In the genomic region with DNA sequence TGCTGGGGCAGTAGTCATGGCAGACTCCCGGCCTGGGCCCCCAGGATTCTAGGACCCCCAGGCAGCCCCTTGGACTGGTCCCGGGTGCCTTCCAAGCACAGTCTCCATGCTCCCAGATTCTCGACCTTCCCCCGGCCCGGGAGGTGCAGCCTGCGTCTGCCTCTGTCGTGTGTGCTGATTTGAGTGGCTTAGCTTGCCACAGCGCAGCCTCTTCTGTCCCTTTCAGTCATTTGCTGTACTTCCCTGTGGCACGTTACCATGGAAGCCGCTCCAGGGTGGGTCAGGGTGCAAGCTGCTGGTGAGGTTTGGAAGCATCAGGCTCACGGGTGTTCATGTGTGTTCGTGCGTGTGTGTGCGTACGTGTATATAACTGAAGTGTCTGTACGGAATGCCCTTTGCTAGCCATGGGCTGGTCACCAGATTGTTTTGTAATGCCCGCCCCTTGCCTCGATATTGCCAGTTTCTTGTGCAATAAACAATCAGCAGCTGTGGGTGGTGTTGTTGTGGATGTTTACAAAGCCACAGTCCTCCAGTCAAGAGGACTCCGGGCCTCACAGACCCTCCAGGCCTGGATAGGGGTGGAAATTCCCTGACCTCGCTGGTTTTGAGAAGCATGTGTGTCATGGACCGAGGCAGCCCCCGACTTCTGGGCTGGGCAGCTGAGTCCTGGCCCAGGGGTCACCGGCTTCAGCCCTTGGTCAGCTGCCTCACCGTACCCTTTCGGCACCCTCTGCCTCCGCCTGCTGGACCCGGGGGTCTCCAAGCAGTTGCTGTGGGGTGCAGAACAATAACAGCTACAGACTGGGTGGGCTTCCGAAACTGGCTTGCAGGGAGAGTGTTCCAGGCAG, we compare ENCODE assay signal across 21 cellular contexts. TPM values are rescaled to one million over a fixed set of nuclear protein-coding genes. Genes with fewer than 3 reads are reported as not detected.
DNase-seq lines count a peak whose midpoint lies in the region; ATAC-seq and TF ChIP-seq lines count a peak whose summit lies in the region.
"Had no signal": no experiment of that assay in that cellular context is flagged by ENCODE, and none has a peak within 500 bp of the region (broad histone marks: within the 10 kb centered on the region; RNA-seq: fewer than 3 reads in every experiment).

No MANE protein-coding gene starts in this region.

- H3K27ac Mint-ChIP-seq in endodermal cell: peak overlapping the region; percentile 18
- no peak overlapping the region for H3K27ac Mint-ChIP-seq in activated T-helper 2 cell treated with anti-CD3 and anti-CD28 coated beads, Interferon-gamma antibody, Interleukin-2, Interleukin-4, amounts not matched to agents 10 μg/mL and 5 μg/mL and 100 μg/mL, durations not matched to agents 14 hours and 24 hours and 36 hours

- H3F3A ChIP-seq in smooth muscle cell (ENCODE audit: low read depth): no peaks in the 10 kb centered on the region

- no peaks in the 10 kb centered on the region for H3K27me3 ChIP-seq in IMR-90 (ENCODE audit: control insufficient read depth, insufficient read depth, low read length)
- no peaks in the 10 kb centered on the region for H3K27me3 ChIP-seq in endodermal cell (ENCODE audit: control insufficient read depth, insufficient read depth, low read length, poor library complexity, severe bottlenecking)
- no peaks in the 10 kb centered on the region for H3K27me3 ChIP-seq in mesenchymal stem cell (ENCODE audit: control insufficient read depth in 1 of 2, insufficient read depth in 1 of 2, low read length in 2 of 2)
- no peaks in the 10 kb centered on the region for H3K27me3 ChIP-seq in tibial artery
- H3K27me3 ChIP-seq in smooth muscle cell (ENCODE audit: low read depth): no peaks in the 10 kb centered on the region
- H3K27me3 ChIP-seq: BE2C, hepatocyte, SJCRH30 had no signal

- H3K4me1 ChIP-seq in IMR-90 (ENCODE audit: control insufficient read depth, insufficient read depth, low read length): no peaks in the 10 kb centered on the region
- H3K4me1 ChIP-seq in endodermal cell (ENCODE audit: control insufficient read depth, insufficient read depth, low read length): no peaks in the 10 kb centered on the region
- peaks cover 6% of the 10 kb centered on the region for H3K4me1 ChIP-seq in mesenchymal stem cell (ENCODE audit: control insufficient read depth, insufficient read depth, low read depth, low read length)
- H3K4me1 ChIP-seq in tibial artery: peaks cover 0 to 42% (median 15%) of the 10 kb centered on the region in 4 donors
- H3K4me1 ChIP-seq in smooth muscle cell (ENCODE audit: low read depth): peaks cover 3% of the 10 kb centered on the region
- H3K4me1 ChIP-seq: SJCRH30 had no signal

- H3K14ac ChIP-seq in IMR-90 (replicated peaks; ENCODE audit: low read depth, low read length) (no peak overlapping the region), mesenchymal stem cell (ENCODE audit: low read length in 2 of 2) (no peak overlapping the region)

- H4K91ac ChIP-seq in IMR-90 (ENCODE audit: insufficient read depth, low read depth, low read length) (no peak overlapping the region), mesenchymal stem cell (ENCODE audit: low read length) (no peak overlapping the region)

- H3K4me3 ChIP-seq in IMR-90 (ENCODE audit: insufficient read depth, low read depth, low read length) (no peak overlapping the region), endodermal cell (ENCODE audit: low read length) (no peak overlapping the region), mesenchymal stem cell (ENCODE audit: insufficient read depth in 1 of 2, low read depth in 1 of 2, low read length in 2 of 2) (no peak overlapping the region), tibial artery (no peak overlapping the region), smooth muscle cell (no peak overlapping the region)
- H3K4me3 ChIP-seq: hepatocyte, SJCRH30 had no signal

- no peak for ATAC-seq in IMR-90 (ENCODE audit: low read depth)
- ATAC-seq in GM21786 (IDR thresholded peaks at IDR 0.05; ENCODE audit: unreplicated experiment): no peak
- ATAC-seq: stimulated activated naive CD8-positive, alpha-beta T cell treated with anti-CD3 and anti-CD28 coated beads, Interleukin-15, amount 100 ng/mL, for 72 hours had no signal

- H3K27ac ChIP-seq in IMR-90 (ENCODE audit: insufficient read depth, low read length) (no peak overlapping the region), endodermal cell (ENCODE audit: low read depth, low read length) (peak overlapping the region; percentile 44), mesenchymal stem cell (ENCODE audit: low read length, poor library complexity, severe bottlenecking) (no peak overlapping the region), tibial artery (peak overlapping the region; percentile 61 to 97), smooth muscle cell (ENCODE audit: low read depth) (no peak overlapping the region)
- H3K27ac ChIP-seq: hepatocyte, SJCRH30 had no signal

- no peak overlapping the region for H2BK15ac ChIP-seq in IMR-90 (ENCODE audit: low read depth, low read length)
- no peak overlapping the region for H2BK15ac ChIP-seq in mesenchymal stem cell (ENCODE audit: low read depth, poor library complexity, severe bottlenecking)

- H4K8ac ChIP-seq in IMR-90 (ENCODE audit: low read depth in 2 of 2, low read length in 2 of 2): no peak overlapping the region
- H4K8ac ChIP-seq in mesenchymal stem cell (ENCODE audit: low read length): no peak overlapping the region

- peaks cover 28% of the 10 kb centered on the region for H3K36me3 Mint-ChIP-seq in endodermal cell (ENCODE audit: low read depth)
- peaks cover 15% of the 10 kb centered on the region for H3K36me3 Mint-ChIP-seq in activated T-helper 2 cell treated with anti-CD3 and anti-CD28 coated beads, Interferon-gamma antibody, Interleukin-2, Interleukin-4, amounts not matched to agents 10 μg/mL and 5 μg/mL and 100 μg/mL, durations not matched to agents 14 hours and 24 hours and 36 hours (ENCODE audit: low read depth)

- no peak overlapping the region for H3K9ac ChIP-seq in IMR-90 (ENCODE audit: low read depth, low read length)
- H3K9ac ChIP-seq in endodermal cell (ENCODE audit: extremely low read depth, low read length, poor library complexity, severe bottlenecking): no peak overlapping the region
- H3K9ac ChIP-seq in mesenchymal stem cell (ENCODE audit: low read length): no peak overlapping the region
- H3K9ac ChIP-seq in smooth muscle cell (ENCODE audit: low read depth): no peak overlapping the region

- no peaks in the 10 kb centered on the region for H3K79me2 ChIP-seq in smooth muscle cell (ENCODE audit: low read depth)
- H3K79me2 ChIP-seq: hepatocyte had no signal

- 82% methylated on average over 15 of the region's 28 CpGs; no CpG with 5 or more reads in 1 of the 2 experiments for WGBS in IMR-90 (ENCODE audit: extremely low coverage in 2 of 2, insufficient read length in 1 of 2), 2 experiments
- 93 to 95% methylated on average over 22 to 28 of the region's 28 CpGs for WGBS in endodermal cell (ENCODE audit: insufficient coverage in 1 of 2, insufficient read length in 1 of 2), 2 experiments
- WGBS in mesenchymal stem cell: 83% methylated on average over 28 of the region's 28 CpGs
- WGBS in smooth muscle cell (ENCODE audit: low lambda C conversion rate): 93% methylated on average over 28 of the region's 28 CpGs

- intact Hi-C loops in IMR-90 (cut with micrococcal nuclease) (no loop called here), tibial artery (cut with DNase I; ENCODE audit: low total_unique reads) (no loop called here)
- intact Hi-C loops in activated T-helper 2 cell treated with anti-CD3 and anti-CD28 coated beads, Interferon-gamma antibody, Interleukin-2, Interleukin-4, amounts not matched to agents 10 μg/mL and 5 μg/mL and 100 μg/mL, durations not matched to agents 14 hours and 24 hours and 36 hours (cut with micrococcal nuclease): no loop called here

- TF ChIP-seq CTCF in IMR-90 (conservative IDR thresholded peaks at IDR 0.05; ENCODE audit: low read depth, low read length) (no peak), endodermal cell (conservative IDR thresholded peaks at IDR 0.05) (no peak), tibial artery (IDR thresholded peaks at IDR 0.05) (no peak), smooth muscle cell (IDR thresholded peaks at IDR 0.05; ENCODE audit: borderline replicate concordance, insufficient read depth, poor library complexity, severe bottlenecking) (no peak)

- DNase-seq in IMR-90 (no peak), endodermal cell (no peak), mesenchymal stem cell (peak; percentile 58), tibial artery (peak in 1 of 2 donors; percentile 90), smooth muscle cell (lab: John Stamatoyannopoulos, UW; ENCODE audit: unreplicated experiment) (no peak), NCI-H2227 (lab: John Stamatoyannopoulos, UW; ENCODE audit: unreplicated experiment) (no peak)
- DNase-seq in activated T-helper 2 cell treated with anti-CD3 and anti-CD28 coated beads, Interferon-gamma antibody, Interleukin-2, Interleukin-4, amounts not matched to agents 10 μg/mL and 5 μg/mL and 100 μg/mL, durations not matched to agents 14 hours and 24 hours and 36 hours (ENCODE audit: low spot score): no peak
- DNase-seq: activated CD4-positive, CD25-positive, alpha-beta regulatory T cell; effector memory CD4-positive, alpha-beta T cell; HCEC 1CT; Karpas-422; NCI-H1048; NCI-H524; retina; SJCRH30; stimulated activated naive CD8-positive, alpha-beta T cell treated with anti-CD3 and anti-CD28 coated beads, Interleukin-15, amount 100 ng/mL, for 72 hours; T-helper 2 cell had no signal

- H3K4me2 ChIP-seq in IMR-90 (ENCODE audit: low read depth, low read length) (no peak overlapping the region), mesenchymal stem cell (ENCODE audit: low read length, poor library complexity, severe bottlenecking) (no peak overlapping the region), smooth muscle cell (no peak overlapping the region)
- H3K4me2 ChIP-seq: hepatocyte had no signal

- no peak for TF ChIP-seq POLR2A in IMR-90 (IDR thresholded peaks at IDR 0.05; ENCODE audit: low read depth, low read length)

- H3K27me3 Mint-ChIP-seq in endodermal cell (ENCODE audit: insufficient read depth): no peaks in the 10 kb centered on the region
- H3K27me3 Mint-ChIP-seq in activated T-helper 2 cell treated with anti-CD3 and anti-CD28 coated beads, Interferon-gamma antibody, Interleukin-2, Interleukin-4, amounts not matched to agents 10 μg/mL and 5 μg/mL and 100 μg/mL, durations not matched to agents 14 hours and 24 hours and 36 hours (ENCODE audit: low read depth): no peaks in the 10 kb centered on the region
- H3K27me3 Mint-ChIP-seq: central memory CD8-positive, alpha-beta T cell; stimulated activated naive CD8-positive, alpha-beta T cell treated with anti-CD3 and anti-CD28 coated beads, Interleukin-15, amount 100 ng/mL, for 72 hours had no signal

- no peak overlapping the region for H3K4ac ChIP-seq in IMR-90 (ENCODE audit: low read depth, low read length)
- H3K4ac ChIP-seq in mesenchymal stem cell (ENCODE audit: low read depth in 1 of 2, low read length in 2 of 2): no peak overlapping the region

- no peak overlapping the region; the same call in 1 of the 2 replicates for H2AK5ac ChIP-seq in IMR-90 (ENCODE audit: low read depth, low read length)
- H2AK5ac ChIP-seq in mesenchymal stem cell (ENCODE audit: low read length, severe bottlenecking): no peak overlapping the region

- in situ Hi-C loops in IMR-90 (cut with MboI; ENCODE audit: low sequenced_read_pairs): no loop called here

- no peak overlapping the region for H2BK5ac ChIP-seq in IMR-90 (ENCODE audit: low read depth, low read length, poor library complexity, severe bottlenecking)
- no peak overlapping the region for H2BK5ac ChIP-seq in mesenchymal stem cell (ENCODE audit: low read depth, low read length, poor library complexity, severe bottlenecking)

- H3K36me3 ChIP-seq in IMR-90 (ENCODE audit: control insufficient read depth, insufficient read depth, low read length) (peaks cover 29% of the 10 kb centered on the region), endodermal cell (ENCODE audit: control insufficient read depth, insufficient read depth, low read length) (peaks cover 15% of the 10 kb centered on the region), mesenchymal stem cell (ENCODE audit: control insufficient read depth in 1 of 2, insufficient read depth in 2 of 2, low read depth in 1 of 2, low read length in 2 of 2) (peaks cover 46 to 56% of the 10 kb centered on the region in 2 experiments), tibial artery (peaks cover 42 to 53% (median 49%) of the 10 kb centered on the region in 3 donors), smooth muscle cell (ENCODE audit: low read depth) (no peaks in the 10 kb centered on the region)
- H3K36me3 ChIP-seq: SJCRH30 had no signal

- H3K4me3 Mint-ChIP-seq in endodermal cell: no peak overlapping the region
- H3K4me3 Mint-ChIP-seq in activated T-helper 2 cell treated with anti-CD3 and anti-CD28 coated beads, Interferon-gamma antibody, Interleukin-2, Interleukin-4, amounts not matched to agents 10 μg/mL and 5 μg/mL and 100 μg/mL, durations not matched to agents 14 hours and 24 hours and 36 hours (ENCODE audit: low read depth): no peak overlapping the region
- H3K4me3 Mint-ChIP-seq: central memory CD8-positive, alpha-beta T cell; stimulated activated naive CD8-positive, alpha-beta T cell treated with anti-CD3 and anti-CD28 coated beads, Interleukin-15, amount 100 ng/mL, for 72 hours had no signal

- no TSS peak for BruUV-seq in IMR-90 (replicated peaks; lab: Mats Ljungman, UMichigan)

- no peak overlapping the region for H3K56ac ChIP-seq in IMR-90 (ENCODE audit: extremely low read depth, insufficient read depth, low read length)

- POLR2A ChIA-PET in IMR-90 (lab: Charles Lee; ENCODE audit: unreplicated experiment): no interaction called here

- no peak overlapping the region for H4K5ac ChIP-seq in IMR-90 (ENCODE audit: low read depth, low read length)

- H3K79me1 ChIP-seq in IMR-90 (ENCODE audit: low read depth in 1 of 2, low read length in 2 of 2) (no peaks in the 10 kb centered on the region), mesenchymal stem cell (replicated peaks; ENCODE audit: low read length, poor library complexity, severe bottlenecking) (no peaks in the 10 kb centered on the region)

- H3K9me3 ChIP-seq in IMR-90 (ENCODE audit: control insufficient read depth, insufficient read depth, low read length) (no peaks in the 10 kb centered on the region), endodermal cell (ENCODE audit: control insufficient read depth, low read length) (no peaks in the 10 kb centered on the region), mesenchymal stem cell (ENCODE audit: control insufficient read depth, low read length) (no peaks in the 10 kb centered on the region), tibial artery (no peaks in the 10 kb centered on the region), smooth muscle cell (replicated peaks; ENCODE audit: low read depth) (no peaks in the 10 kb centered on the region)
- H3K9me3 ChIP-seq: BE2C, SJCRH30 had no signal

- H2AK9ac ChIP-seq in IMR-90 (replicated peaks; ENCODE audit: low read depth, low read length, poor library complexity): peak overlapping the region; percentile 66

- CTCF ChIA-PET in IMR-90 (lab: Yijun Ruan, JAX): interaction anchor here (1.3 kb wide), 1 partner anchor 144 kb away, joined by 3 read pairs; no protein-coding TSS in a partner anchor

- H3K23ac ChIP-seq in IMR-90 (ENCODE audit: low read depth, low read length) (no peak overlapping the region), mesenchymal stem cell (ENCODE audit: low read length in 2 of 2) (no peak overlapping the region)

- no peak overlapping the region for H2BK120ac ChIP-seq in IMR-90 (ENCODE audit: low read depth, low read length)
- no peak overlapping the region for H2BK120ac ChIP-seq in mesenchymal stem cell (ENCODE audit: low read depth, low read length)

- no peak for TF ChIP-seq RAD21 in IMR-90 (IDR thresholded peaks at IDR 0.05; ENCODE audit: low read length)

- H3K18ac ChIP-seq in IMR-90 (ENCODE audit: low read depth, low read length): no peak overlapping the region
- H3K18ac ChIP-seq in mesenchymal stem cell (ENCODE audit: low read depth in 1 of 2, low read length in 2 of 2): no peak overlapping the region

- H2BK20ac ChIP-seq in IMR-90 (ENCODE audit: low read depth, low read length): no peak overlapping the region

- H4K20me1 ChIP-seq in IMR-90 (ENCODE audit: insufficient read depth, low read length) (no peaks in the 10 kb centered on the region), smooth muscle cell (ENCODE audit: low read depth) (no peaks in the 10 kb centered on the region)

- no peaks in the 10 kb centered on the region for H3K9me3 Mint-ChIP-seq in endodermal cell
- H3K9me3 Mint-ChIP-seq in activated T-helper 2 cell treated with anti-CD3 and anti-CD28 coated beads, Interferon-gamma antibody, Interleukin-2, Interleukin-4, amounts not matched to agents 10 μg/mL and 5 μg/mL and 100 μg/mL, durations not matched to agents 14 hours and 24 hours and 36 hours: no peaks in the 10 kb centered on the region
- H3K9me3 Mint-ChIP-seq: central memory CD8-positive, alpha-beta T cell; stimulated activated naive CD8-positive, alpha-beta T cell treated with anti-CD3 and anti-CD28 coated beads, Interleukin-15, amount 100 ng/mL, for 72 hours had no signal

- no peaks in the 10 kb centered on the region for H3K4me1 Mint-ChIP-seq in endodermal cell
- H3K4me1 Mint-ChIP-seq in activated T-helper 2 cell treated with anti-CD3 and anti-CD28 coated beads, Interferon-gamma antibody, Interleukin-2, Interleukin-4, amounts not matched to agents 10 μg/mL and 5 μg/mL and 100 μg/mL, durations not matched to agents 14 hours and 24 hours and 36 hours (ENCODE audit: low read depth): no peaks in the 10 kb centered on the region
- H3K4me1 Mint-ChIP-seq: central memory CD8-positive, alpha-beta T cell; stimulated activated naive CD8-positive, alpha-beta T cell treated with anti-CD3 and anti-CD28 coated beads, Interleukin-15, amount 100 ng/mL, for 72 hours had no signal

- dilution Hi-C loops in IMR-90 (cut with HindIII; ENCODE audit: low sequenced_read_pairs, unreplicated experiment): no loop called here

- no peak overlapping the region for H2BK12ac ChIP-seq in mesenchymal stem cell (ENCODE audit: low read length in 2 of 2)

- H2AFZ ChIP-seq in IMR-90 (replicated peaks; ENCODE audit: low read length, poor library complexity): no peak overlapping the region
- H2AFZ ChIP-seq in mesenchymal stem cell (ENCODE audit: low read depth, low read length): no peak overlapping the region
- H2AFZ ChIP-seq in smooth muscle cell (ENCODE audit: low read depth): no peak overlapping the region
- H2AFZ ChIP-seq: hepatocyte had no signal

- 0 out of 2 replicates have a peak, but pooled peaks cover 3% of the 10 kb centered on the region for H3K9me1 ChIP-seq in IMR-90 (ENCODE audit: insufficient read depth, low read length)

RNA-seq across cellular contexts. Expression of a gene that starts 9.7 kb away (rescaled TPM):
- under 0.01 TPM in 1 of 2 replicates, not detected in the other for total RNA-seq in IMR-90 (2012; rRNA removed)
- polyA plus RNA-seq in IMR-90 (2012; rRNA removed): 0.04 TPM in 1 of 2 replicates, not detected in the other
- polyA plus RNA-seq in IMR-90 (2012; cell fraction: cytosol; rRNA removed): 0.02 TPM in 1 of 2 replicates, not detected in the other
- 0.41 and 0.85 TPM in 2 replicates for polyA plus RNA-seq in IMR-90 (2012; cell fraction: nucleus; rRNA removed; ENCODE audit: low replicate concordance)
- 1 to 10 TPM; 2.0 to 2.2 TPM for total RNA-seq in endodermal cell
- polyA plus RNA-seq in endodermal cell (2013, experiment 1 of 2): 10.1 TPM
- 14.7 TPM for polyA plus RNA-seq in endodermal cell (2013, experiment 2 of 2)
- polyA plus RNA-seq in mesenchymal stem cell (2013, experiment 1 of 2): 0.23 TPM
- polyA plus RNA-seq in mesenchymal stem cell (2013, experiment 2 of 2): 0.18 TPM
- total RNA-seq in activated T-helper 2 cell treated with anti-CD3 and anti-CD28 coated beads, Interferon-gamma antibody, Interleukin-2, Interleukin-4, amounts not matched to agents 10 μg/mL and 5 μg/mL and 100 μg/mL, durations not matched to agents 14 hours and 24 hours and 36 hours: 0.23 and 0.43 TPM in 2 replicates
- 0.45 and 2.1 TPM in 2 replicates for total RNA-seq in smooth muscle cell
- polyA plus RNA-seq in smooth muscle cell: 0.76 and 1.6 TPM in 2 replicates

Comparison
In these comparisons a context has a peak if more than half of its experiments do, and no peak if none do; other contexts are left out.
1. H3K27ac ChIP-seq: peak in endodermal cell (single experiment) and tibial artery (2 of 2); none in IMR-90 (single experiment), mesenchymal stem cell (single experiment) and smooth muscle cell (single experiment).